ENCODE assay signal across 11 cellular contexts in genomic region chr12:91414147-91414546, GRCh38.
"Had no signal": no experiment of that assay in that cellular context is flagged by ENCODE, and none has a peak within 500 bp of the region (broad histone marks: within the 10 kb centered on the region; RNA-seq: fewer than 3 reads in every experiment).

No MANE protein-coding gene starts in this region.

- H3K4me1 ChIP-seq: esophagus squamous epithelium, lower lobe of right lung had no signal

- H3K9me3 ChIP-seq: esophagus squamous epithelium, lower lobe of right lung had no signal

- H3K27ac ChIP-seq: brain microvascular endothelial cell, dorsolateral prefrontal cortex, esophagus squamous epithelium, lower lobe of right lung had no signal

- ATAC-seq: activated CD4-positive, CD25-positive, alpha-beta regulatory T cell treated with anti-CD3 and anti-CD28 coated beads, Interleukin-2, amount 50 U/mL, for 24 hours; natural killer cell had no signal

- H3K4me3 ChIP-seq: dorsolateral prefrontal cortex, esophagus squamous epithelium, lower lobe of right lung had no signal

- DNase-seq: activated T-cell treated with anti-CD3 and anti-CD28 coated beads, Interleukin-2, amount 50 U/mL, for 1 hour; dorsolateral prefrontal cortex; esophagus squamous epithelium; hypothalamus; left cardiac atrium; lower lobe of right lung; natural killer cell; nucleus accumbens; right cardiac atrium had no signal

- H3K27me3 ChIP-seq: brain microvascular endothelial cell, dorsolateral prefrontal cortex, esophagus squamous epithelium had no signal

- H3K36me3 ChIP-seq: brain microvascular endothelial cell, esophagus squamous epithelium, lower lobe of right lung had no signal
